Comparison of ENCODE assay signal across 17 cellular contexts in genomic region chr4:25966171-25966570, GRCh38.
"Had no signal": no experiment of that assay in that cellular context is flagged by ENCODE, and none has a peak within 500 bp of the region (broad histone marks: within the 10 kb centered on the region; RNA-seq: fewer than 3 reads in every experiment).

No MANE protein-coding gene starts in this region.

- H3K27ac Mint-ChIP-seq: activated naive CD4-positive, alpha-beta T cell treated with anti-CD3 and anti-CD28 coated beads for 36 hours; activated T-helper 2 cell treated with anti-CD3 and anti-CD28 coated beads, Interferon-gamma antibody, Interleukin-2, Interleukin-4, amounts not matched to agents 10 μg/mL and 5 μg/mL and 100 μg/mL, durations not matched to agents 14 hours and 24 hours and 36 hours; stimulated activated naive B cell treated with anti-CD40 and anti-IgM and Interleukin-4, amounts not matched to agents 10 μg/mL and 1 μg/mL and 100 μg/mL, for 72 hours; T-cell had no signal

- H3K27me3 ChIP-seq: tibial artery, uterus had no signal

- H3K4me1 ChIP-seq: parathyroid adenoma, tibial artery, uterus had no signal

- DNase-seq: activated CD4-positive, alpha-beta T cell treated with anti-CD3 and anti-CD28 coated beads for 1 hour; activated CD4-positive, alpha-beta T cell treated with anti-CD3 and anti-CD28 coated beads, Interleukin-2, amount 50 U/mL, for 48 hours; activated naive CD4-positive, alpha-beta T cell treated with anti-CD3 and anti-CD28 coated beads for 36 hours; caudate nucleus; effector CD8-positive, alpha-beta T cell; foreskin melanocyte; head of caudate nucleus; kidney glomerular epithelial cell; stimulated activated CD4-positive, alpha-beta T cell treated with anti-CD3 and anti-CD28 coated beads, Interleukin-4, amount 100 ng/mL, for 1 hour; stimulated activated naive B cell treated with anti-CD40 and anti-IgM and Interleukin-4, amounts not matched to agents 10 μg/mL and 1 μg/mL and 100 μg/mL, for 72 hours; T-cell; T-helper 9 cell; uterus had no signal

- H3K36me3 Mint-ChIP-seq: stimulated activated naive B cell treated with anti-CD40 and anti-IgM and Interleukin-4, amounts not matched to agents 10 μg/mL and 1 μg/mL and 100 μg/mL, for 72 hours; T-cell had no signal

- ATAC-seq: stimulated activated naive B cell treated with anti-CD40 and anti-IgM and Interleukin-4, amounts not matched to agents 10 μg/mL and 1 μg/mL and 100 μg/mL, for 72 hours; T-cell had no signal

- H3K4me3 Mint-ChIP-seq: activated naive CD4-positive, alpha-beta T cell treated with anti-CD3 and anti-CD28 coated beads for 36 hours; stimulated activated naive B cell treated with anti-CD40 and anti-IgM and Interleukin-4, amounts not matched to agents 10 μg/mL and 1 μg/mL and 100 μg/mL, for 72 hours; T-cell had no signal

- H2AFZ ChIP-seq: parathyroid adenoma had no signal

- H3K9me3 ChIP-seq: tibial artery, uterus had no signal

- H3K27ac ChIP-seq: coronary artery, parathyroid adenoma, tibial artery, uterus had no signal

- H3K9ac ChIP-seq: parathyroid adenoma had no signal

- H3K36me3 ChIP-seq: tibial artery, uterus had no signal

- H3K4me3 ChIP-seq: coronary artery, tibial artery, uterus had no signal

- H3K9me3 Mint-ChIP-seq: activated T-helper 2 cell treated with anti-CD3 and anti-CD28 coated beads, Interferon-gamma antibody, Interleukin-2, Interleukin-4, amounts not matched to agents 10 μg/mL and 5 μg/mL and 100 μg/mL, durations not matched to agents 14 hours and 24 hours and 36 hours; stimulated activated naive B cell treated with anti-CD40 and anti-IgM and Interleukin-4, amounts not matched to agents 10 μg/mL and 1 μg/mL and 100 μg/mL, for 72 hours had no signal
